Comparison of ENCODE assay signal across 11 cellular contexts in genomic region chr1:24926596-24927249, GRCh38. TPM values are rescaled to one million over a fixed set of nuclear protein-coding genes. Genes with fewer than 3 reads are reported as not detected.
DNase-seq lines count a peak whose midpoint lies in the region; ATAC-seq, FAIRE-seq and TF ChIP-seq lines count a peak whose summit lies in the region.
"Had no signal": no experiment of that assay in that cellular context is flagged by ENCODE, and none has a peak within 500 bp of the region (broad histone marks: within the 10 kb centered on the region; RNA-seq: fewer than 3 reads in every experiment).

No MANE protein-coding gene starts in this region.

- FAIRE-seq in GM19239 (lab: Jason Lieb, UNC), result peak; percentile 94
- no peak for FAIRE-seq in H54 (lab: Jason Lieb, UNC)

- POLR2A ChIA-PET in CD8-positive, alpha-beta T cell (lab: Charles Lee), result interaction anchor here (0.7 to 9.8 kb wide), 11 partner anchors 14 to 321 kb away, joined by 3 to 195 read pairs (median 3); partner anchors contain the start of gene RSRP1
- POLR2A ChIA-PET in activated CD8-positive, alpha-beta T cell treated with anti-CD3 and anti-CD28 coated beads for 36 hours (lab: Charles Lee), result interaction anchor here (0.6 to 10.8 kb wide), 15 partner anchors 9 to 306 kb away, joined by 3 to 122 read pairs (median 5); partner anchors contain the start of gene SYF2

- H3K27ac Mint-ChIP-seq in CD8-positive, alpha-beta T cell, result peak overlapping the region; percentile 99
- peak overlapping the region; percentile 90 for H3K27ac Mint-ChIP-seq in activated CD8-positive, alpha-beta T cell treated with anti-CD3 and anti-CD28 coated beads for 36 hours

- no peaks in the 10 kb centered on the region for H3K27me3 Mint-ChIP-seq in CD8-positive, alpha-beta T cell (ENCODE audit: low read depth)
- no peaks in the 10 kb centered on the region for H3K27me3 Mint-ChIP-seq in activated CD8-positive, alpha-beta T cell treated with anti-CD3 and anti-CD28 coated beads for 36 hours

- H3K27me3 ChIP-seq in CD8-positive, alpha-beta T cell (ENCODE audit: insufficient read depth, low read length), result no peaks in the 10 kb centered on the region
- H3K27me3 ChIP-seq in lower lobe of right lung (ENCODE audit: low read depth), result peaks cover 83% of the 10 kb centered on the region

- peaks cover 65% of the 10 kb centered on the region for H3K4me1 Mint-ChIP-seq in CD8-positive, alpha-beta T cell (ENCODE audit: low read depth)
- peaks cover 65% of the 10 kb centered on the region for H3K4me1 Mint-ChIP-seq in activated CD8-positive, alpha-beta T cell treated with anti-CD3 and anti-CD28 coated beads for 36 hours (ENCODE audit: low read depth)

- H3K36me3 ChIP-seq in CD8-positive, alpha-beta T cell (ENCODE audit: insufficient read depth, low read length), result peaks cover 24% of the 10 kb centered on the region
- H3K36me3 ChIP-seq in lower lobe of right lung, result no peaks in the 10 kb centered on the region
- H3K36me3 ChIP-seq: gastrocnemius medialis had no signal

- H3K4me3 ChIP-seq in CD8-positive, alpha-beta T cell (ENCODE audit: low read depth, low read length), result peak overlapping the region; percentile 89
- H3K4me3 ChIP-seq in lower lobe of right lung, result peak overlapping the region; percentile 51
- H3K4me3 ChIP-seq: gastrocnemius medialis, psoas muscle had no signal

- DNase-seq in CD8-positive, alpha-beta T cell, result peak in 2 of 7 experiments; percentile 28 to 61
- DNase-seq in GM19239 (ENCODE audit: insufficient read length, low spot score) (no peak), lower lobe of right lung (no peak), OCI-M2 (lab: John Stamatoyannopoulos, UW; ENCODE audit: unreplicated experiment) (no peak), H54 (ENCODE audit: insufficient read length, low spot score) (no peak), SIG-M5 treated with dmso at 0.1 percent for 504 hours (lab: John Stamatoyannopoulos, UW; ENCODE audit: unreplicated experiment) (no peak)
- no peak for DNase-seq in activated CD8-positive, alpha-beta T cell treated with anti-CD3 and anti-CD28 coated beads for 36 hours
- DNase-seq: gastrocnemius medialis, NCI-H510A had no signal

- CTCF ChIA-PET in CD8-positive, alpha-beta T cell (lab: Charles Lee), result interaction anchor here (0.6 to 14.6 kb wide), 15 partner anchors 8 to 222 kb away, joined by 3 to 111 read pairs (median 5); no protein-coding TSS in a partner anchor
- CTCF ChIA-PET in activated CD8-positive, alpha-beta T cell treated with anti-CD3 and anti-CD28 coated beads for 36 hours (lab: Charles Lee), result interaction anchor here (0.8 to 8.8 kb wide), 12 partner anchors 8 to 280 kb away, joined by 3 to 53 read pairs (median 4); no protein-coding TSS in a partner anchor

- no peak for TF ChIP-seq CTCF in CD8-positive, alpha-beta T cell (IDR thresholded peaks at IDR 0.05)
- no peak for TF ChIP-seq CTCF in activated CD8-positive, alpha-beta T cell treated with anti-CD3 and anti-CD28 coated beads for 36 hours (IDR thresholded peaks at IDR 0.05)
- TF ChIP-seq CTCF in lower lobe of right lung (IDR thresholded peaks at IDR 0.05), result no peak

- no peak for ATAC-seq in CD8-positive, alpha-beta T cell
- no peak for ATAC-seq in activated CD8-positive, alpha-beta T cell treated with anti-CD3 and anti-CD28 coated beads for 36 hours
- peak in 1 of 2 donors; percentile 14 for ATAC-seq in lower lobe of right lung
- no peak for ATAC-seq in GM21526 (IDR thresholded peaks at IDR 0.05; ENCODE audit: low FRiP score, unreplicated experiment)
- ATAC-seq: gastrocnemius medialis, psoas muscle had no signal

- peak overlapping the region; percentile 93 for H3K4me3 Mint-ChIP-seq in CD8-positive, alpha-beta T cell
- peak overlapping the region; percentile 96 for H3K4me3 Mint-ChIP-seq in activated CD8-positive, alpha-beta T cell treated with anti-CD3 and anti-CD28 coated beads for 36 hours

- H3K27ac ChIP-seq in CD8-positive, alpha-beta T cell (ENCODE audit: low read depth, low read length), result peak overlapping the region; percentile 95
- H3K27ac ChIP-seq in lower lobe of right lung, result peak overlapping the region; percentile 31
- H3K27ac ChIP-seq: gastrocnemius medialis, psoas muscle had no signal

- no peaks in the 10 kb centered on the region for H3K9me3 Mint-ChIP-seq in CD8-positive, alpha-beta T cell
- no peaks in the 10 kb centered on the region for H3K9me3 Mint-ChIP-seq in activated CD8-positive, alpha-beta T cell treated with anti-CD3 and anti-CD28 coated beads for 36 hours

- H3K4me1 ChIP-seq in CD8-positive, alpha-beta T cell (ENCODE audit: insufficient read depth, low read length), result peaks cover 75% of the 10 kb centered on the region
- H3K4me1 ChIP-seq in lower lobe of right lung, result peaks cover 54% of the 10 kb centered on the region

- TF ChIP-seq POLR2A in H54 (IDR thresholded peaks at IDR 0.05; ENCODE audit: low read depth, low read length), result no peak

- peaks cover 67% of the 10 kb centered on the region for H3K36me3 Mint-ChIP-seq in CD8-positive, alpha-beta T cell
- H3K36me3 Mint-ChIP-seq in activated CD8-positive, alpha-beta T cell treated with anti-CD3 and anti-CD28 coated beads for 36 hours (ENCODE audit: low read depth), result peaks cover 80% of the 10 kb centered on the region

- H3K9me3 ChIP-seq in CD8-positive, alpha-beta T cell (ENCODE audit: low read length), result no peaks in the 10 kb centered on the region
- H3K9me3 ChIP-seq in lower lobe of right lung, result no peaks in the 10 kb centered on the region
- H3K9me3 ChIP-seq: gastrocnemius medialis, psoas muscle had no signal

- intact Hi-C loops in CD8-positive, alpha-beta T cell (cut with DNase I, micrococcal nuclease), result loop anchor here (5.0 to 10.0 kb wide), 2 partner anchors 321 to 422 kb away; partner anchors contain the start of genes RCAN3 (in 2 of the 2) and RSRP1 (in 1 of the 2)
- intact Hi-C loops in activated CD8-positive, alpha-beta T cell treated with anti-CD3 and anti-CD28 coated beads for 36 hours (cut with micrococcal nuclease), result loop anchor here (10.0 kb wide), 1 partner anchor 108 kb away; no protein-coding TSS in a partner anchor
- intact Hi-C loops in lower lobe of right lung (cut with DNase I), result no loop called here

RNA-seq across cellular contexts. Expression of gene RUNX3, which starts 3.4 kb away (rescaled TPM):
- 100 to 1,000 TPM; 423 to 424 TPM for total RNA-seq in CD8-positive, alpha-beta T cell
- 100 to 1,000 TPM; 180 to 183 TPM for total RNA-seq in activated CD8-positive, alpha-beta T cell treated with anti-CD3 and anti-CD28 coated beads for 36 hours
- total RNA-seq in lower lobe of right lung, result 13.1 TPM

Comparison
In these comparisons a context has a peak if more than half of its experiments do, and no peak if none do; other contexts are left out.
1. RNA of gene RUNX3, which starts 3.4 kb away (total RNA-seq): 423 to 424 TPM in CD8-positive, alpha-beta T cell and 180 to 183 TPM in activated CD8-positive, alpha-beta T cell treated with anti-CD3 and anti-CD28 coated beads for 36 hours; 13.1 TPM in lower lobe of right lung (single experiment); every median in the first group is over 10 times any median in the second.